ENCODE assay signal across 1 cellular context in genomic region chr14:49761839-49762551, GRCh38.
TF ChIP-seq lines count a peak whose summit lies in the region.

No MANE protein-coding gene starts in this region.

TF ChIP-seq in HepG2, 621 proteins besides CTCF, POLR2A, EP300 and RAD21 (continued from another document):
- TF ChIP-seq FOXA3 (CRISPR knock-in tag; IDR thresholded peaks at IDR 0.05) = 0 out of 2 replicates have a peak, but pooled peaks have one; percentile 7
- TF ChIP-seq ARID2 (CRISPR knock-in tag; IDR thresholded peaks at IDR 0.05; ENCODE audit: borderline replicate concordance) = no peak
- TF ChIP-seq CEBPG (CRISPR knock-in tag; IDR thresholded peaks at IDR 0.05) = peak; percentile 55; the same call in 1 of the 2 replicates
- TF ChIP-seq CEBPB (IDR thresholded peaks at IDR 0.05; ENCODE audit: borderline replicate concordance, low read depth, low read length) = peak; percentile 45; the same call in 1 of the 2 replicates
- 0 out of 2 replicates have a peak, but pooled peaks have one; percentile 21 for TF ChIP-seq NCOA2 (CRISPR knock-in tag; IDR thresholded peaks at IDR 0.05)
- TF ChIP-seq ZNF891 (CRISPR knock-in tag; IDR thresholded peaks at IDR 0.05) = no peak
- TF ChIP-seq DMAP1 (CRISPR knock-in tag; IDR thresholded peaks at IDR 0.05) = 0 out of 2 replicates have a peak, but pooled peaks have one; percentile 27
- TF ChIP-seq ZFY (CRISPR knock-in tag; IDR thresholded peaks at IDR 0.05) = peak; percentile 54
- TF ChIP-seq PAXIP1 (CRISPR knock-in tag; conservative IDR thresholded peaks at IDR 0.05) = peak; percentile 26; the same call in 1 of the 2 replicates
- TF ChIP-seq HES4 (CRISPR knock-in tag; IDR thresholded peaks at IDR 0.05; ENCODE audit: borderline replicate concordance) = no peak
- 0 out of 2 replicates have a peak, but pooled peaks have one; percentile 24 for TF ChIP-seq GATAD2A (CRISPR knock-in tag; IDR thresholded peaks at IDR 0.05)
- 0 out of 2 replicates have a peak, but pooled peaks have one; percentile 33 for TF ChIP-seq ZNF644 (CRISPR knock-in tag; IDR thresholded peaks at IDR 0.05; ENCODE audit: low read depth)
- TF ChIP-seq ARID5B (CRISPR knock-in tag; IDR thresholded peaks at IDR 0.05) = peak; percentile 50
- TF ChIP-seq ZMYM3 (CRISPR knock-in tag; IDR thresholded peaks at IDR 0.05) = peak; percentile 37; the same call in 1 of the 2 replicates
